8 cellular contexts compared by ENCODE assay signal in genomic region chrX:51461053-51462050, GRCh38. TPM values are rescaled to one million over a fixed set of nuclear protein-coding genes. Genes with fewer than 3 reads are reported as not detected.
DNase-seq lines count a peak whose midpoint lies in the region; ATAC-seq and TF ChIP-seq lines count a peak whose summit lies in the region.

No MANE protein-coding gene starts in this region.

- no peaks in the 10 kb centered on the region for H3K4me1 ChIP-seq in tibial artery

- no peak overlapping the region for H3K27ac ChIP-seq in tibial artery

- H3K27me3 Mint-ChIP-seq in natural killer cell (ENCODE audit: low read depth in 2 of 2): peaks cover 5 to 34% of the 10 kb centered on the region in 2 donors
- peaks cover 0 to 8% of the 10 kb centered on the region in 2 donors for H3K27me3 Mint-ChIP-seq in natural killer cell treated with Interleukin-12 subunit alpha and Interleukin-12 subunit beta and Interleukin-15 and Interleukin-18, amount 100 ng/mL, for 72 hours
- no peaks in the 10 kb centered on the region for H3K27me3 Mint-ChIP-seq in WTC11 (ENCODE audit: low read depth)
- H3K27me3 Mint-ChIP-seq in immature natural killer cell (ENCODE audit: low read depth in 3 of 3): peaks cover 0 to 8% (median 4%) of the 10 kb centered on the region in 3 donors

- H3K4me1 Mint-ChIP-seq in natural killer cell: no peaks in the 10 kb centered on the region
- no peaks in the 10 kb centered on the region for H3K4me1 Mint-ChIP-seq in natural killer cell treated with Interleukin-12 subunit alpha and Interleukin-12 subunit beta and Interleukin-15 and Interleukin-18, amount 100 ng/mL, for 72 hours (ENCODE audit: low read depth in 2 of 2)
- peaks cover 16% of the 10 kb centered on the region for H3K4me1 Mint-ChIP-seq in WTC11
- H3K4me1 Mint-ChIP-seq in immature natural killer cell: no peaks in the 10 kb centered on the region

- in situ Hi-C loops in KBM-7 (cut with MboI; ENCODE audit: low pct_unique_long_range_greater_than_20kb, low sequenced_read_pairs): no loop called here

- CTCF ChIA-PET in WTC11 (lab: Charles Lee): interaction anchor here (0.6 to 3.9 kb wide), 17 partner anchors 10 to 464 kb away, joined by 3 to 23 read pairs (median 4); no protein-coding TSS in a partner anchor

- H3K4me3 Mint-ChIP-seq in natural killer cell (no peak overlapping the region), WTC11 (no peak overlapping the region), immature natural killer cell (no peak overlapping the region)
- H3K4me3 Mint-ChIP-seq in natural killer cell treated with Interleukin-12 subunit alpha and Interleukin-12 subunit beta and Interleukin-15 and Interleukin-18, amount 100 ng/mL, for 72 hours: no peak overlapping the region

- POLR2A ChIA-PET in WTC11 (lab: Charles Lee): no interaction called here

- H3K9me3 ChIP-seq in tibial artery: no peaks in the 10 kb centered on the region

- peak in 1 of 3 donors; percentile 69 for ATAC-seq in natural killer cell
- no peak for ATAC-seq in natural killer cell treated with Interleukin-12 subunit alpha and Interleukin-12 subunit beta and Interleukin-15 and Interleukin-18, amount 100 ng/mL, for 72 hours
- peak; percentile 62; the same call in 1 of the 2 replicates for ATAC-seq in WTC11
- no peak for ATAC-seq in HG03442 (IDR thresholded peaks at IDR 0.05; ENCODE audit: unreplicated experiment)

- H3K27ac Mint-ChIP-seq in natural killer cell: no peak overlapping the region
- H3K27ac Mint-ChIP-seq in natural killer cell treated with Interleukin-12 subunit alpha and Interleukin-12 subunit beta and Interleukin-15 and Interleukin-18, amount 100 ng/mL, for 72 hours: no peak overlapping the region
- no peak overlapping the region for H3K27ac Mint-ChIP-seq in WTC11
- H3K27ac Mint-ChIP-seq in immature natural killer cell: no peak overlapping the region

- H3K9me3 Mint-ChIP-seq in natural killer cell (no peaks in the 10 kb centered on the region), WTC11 (peaks cover 3% of the 10 kb centered on the region; the same call in 1 of the 2 replicates), immature natural killer cell (no peaks in the 10 kb centered on the region)
- no peaks in the 10 kb centered on the region for H3K9me3 Mint-ChIP-seq in natural killer cell treated with Interleukin-12 subunit alpha and Interleukin-12 subunit beta and Interleukin-15 and Interleukin-18, amount 100 ng/mL, for 72 hours

- TF ChIP-seq CTCF in natural killer cell (IDR thresholded peaks at IDR 0.05) (peak; percentile 73), WTC11 (IDR thresholded peaks at IDR 0.05) (peak; percentile 61), tibial artery (IDR thresholded peaks at IDR 0.05) (peak; percentile 49 to 66)

- no peak overlapping the region for H3K4me3 ChIP-seq in tibial artery

- H3K36me3 Mint-ChIP-seq in natural killer cell (no peaks in the 10 kb centered on the region), WTC11 (no peaks in the 10 kb centered on the region), immature natural killer cell (no peaks in the 10 kb centered on the region)
- H3K36me3 Mint-ChIP-seq in natural killer cell treated with Interleukin-12 subunit alpha and Interleukin-12 subunit beta and Interleukin-15 and Interleukin-18, amount 100 ng/mL, for 72 hours: no peaks in the 10 kb centered on the region

- DNase-seq in natural killer cell (no peak), KBM-7 (peak; percentile 51), WTC11 (ENCODE audit: low spot score) (peak; percentile 28), immature natural killer cell (peak; percentile 22 to 40 (median 39)), tibial artery (no peak), putamen (ENCODE audit: low spot score) (no peak)
- DNase-seq in natural killer cell treated with Interleukin-12 subunit alpha and Interleukin-12 subunit beta and Interleukin-15 and Interleukin-18, amount 100 ng/mL, for 72 hours (ENCODE audit: low spot score): no peak

- intact Hi-C loops in natural killer cell (cut with micrococcal nuclease) (loop anchor here (1.0 to 5.0 kb wide), 2 partner anchors 125 to 314 kb away; no protein-coding TSS in a partner anchor), tibial artery (cut with DNase I; ENCODE audit: low total_unique reads) (no loop called here)

- H3K27me3 ChIP-seq in tibial artery: no peaks in the 10 kb centered on the region

- no peaks in the 10 kb centered on the region for H3K36me3 ChIP-seq in tibial artery

TF ChIP-seq in WTC11, 78 proteins besides CTCF, POLR2A, EP300 and RAD21:
- TF ChIP-seq ZNF263 (CRISPR knock-in tag; IDR thresholded peaks at IDR 0.05; ENCODE audit: low read depth): no peak
- no peak for TF ChIP-seq NR2C2 (CRISPR knock-in tag; IDR thresholded peaks at IDR 0.05)
- no peak for TF ChIP-seq RORB (CRISPR knock-in tag; IDR thresholded peaks at IDR 0.05)
TF ChIP-seq in WTC11: peak in this region for 0.

RNA-seq across cellular contexts. Expression of gene NUDT11, which starts 35.0 kb away (rescaled TPM):
- total RNA-seq in natural killer cell (1 to 10 TPM; 2.7 to 3.1 (median 2.8) TPM), WTC11 (2021) (24.3 to 27.8 TPM (median 25.1 TPM) in 3 replicates)
- total RNA-seq in natural killer cell treated with Interleukin-12 subunit alpha and Interleukin-12 subunit beta and Interleukin-15 and Interleukin-18, amount 100 ng/mL, for 72 hours: 1 to 10 TPM; 1.1 to 1.3 TPM
- 1 to 10 TPM; 3.8 to 8.9 (median 5.6) TPM for polyA plus RNA-seq in immature natural killer cell

Comparison
In these comparisons a context has a peak if more than half of its experiments do, and no peak if none do; other contexts are left out.
1. DNase-seq: peak in KBM-7 (single experiment), WTC11 (single experiment) and immature natural killer cell (3 of 3); none in natural killer cell (single experiment), natural killer cell treated with Interleukin-12 subunit alpha and Interleukin-12 subunit beta and Interleukin-15 and Interleukin-18, amount 100 ng/mL, for 72 hours (single experiment), tibial artery (0 of 2) and putamen (single experiment).
2. Peak in every context shown above with its lines, with median percentiles within 50 percentile points of each other: CTCF ChIP-seq.